In the genomic region with DNA sequence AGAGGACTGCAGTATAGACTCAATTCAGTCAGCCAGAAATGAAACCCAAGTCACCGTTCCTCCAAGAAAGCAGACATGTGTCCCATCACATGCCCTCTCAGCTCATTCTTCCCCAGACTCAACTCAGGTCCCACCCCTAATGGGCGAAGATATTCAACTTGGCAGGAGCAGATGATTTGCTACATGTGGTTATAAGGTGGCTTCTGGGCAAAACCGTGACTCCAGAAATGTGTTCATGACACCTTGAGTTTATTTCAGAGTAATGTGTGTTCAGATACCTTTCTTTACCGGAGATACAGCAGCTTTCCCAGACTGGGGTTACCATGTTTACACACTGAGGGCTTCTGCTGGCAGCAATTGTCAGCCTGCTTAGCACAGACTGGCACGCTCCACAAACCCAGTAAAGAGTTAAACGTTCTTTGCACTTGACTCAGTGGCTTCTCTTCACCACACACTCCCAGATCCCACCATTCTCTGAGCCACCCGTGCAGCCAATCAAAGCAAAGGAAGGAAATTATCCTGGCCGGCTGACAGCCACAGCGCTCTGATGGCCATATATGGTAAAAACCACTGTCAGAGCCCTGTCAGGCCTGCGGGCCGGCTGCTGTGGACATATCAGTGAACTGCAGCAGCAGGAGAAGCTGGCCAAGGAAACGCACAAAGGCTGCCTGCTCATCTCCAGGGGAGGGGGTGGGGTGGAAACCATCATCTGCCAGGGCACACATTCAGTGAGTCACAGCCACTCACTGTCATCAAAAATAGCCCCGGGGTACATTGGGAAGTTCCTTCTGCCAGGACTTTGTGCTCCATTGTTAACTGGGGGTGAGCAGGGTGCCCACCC, we compare ENCODE assay signal across 8 cellular contexts. TPM values are rescaled to one million over a fixed set of nuclear protein-coding genes. Genes with fewer than 3 reads are reported as not detected.
DNase-seq lines count a peak whose midpoint lies in the region; ATAC-seq, FAIRE-seq and TF ChIP-seq lines count a peak whose summit lies in the region.

No MANE protein-coding gene starts in this region.

- H3K4me1 ChIP-seq in foreskin keratinocyte (peaks cover 44% of the 10 kb centered on the region), neuron (ENCODE audit: insufficient read depth, low read length) (peaks cover 41% of the 10 kb centered on the region), subcutaneous abdominal adipose tissue (ENCODE audit: control insufficient read depth in 5 of 5, insufficient read depth in 5 of 5, low read length in 5 of 5) (peaks cover 31 to 63% (median 59%) of the 10 kb centered on the region in 5 donors)

- H3K4me3 ChIP-seq in MG63 (peak overlapping the region; percentile 24), neuron (ENCODE audit: low read length) (peak overlapping the region; percentile 24), subcutaneous abdominal adipose tissue (ENCODE audit: low read depth in 1 of 5, low read length in 5 of 5) (peak overlapping the region; percentile 51 to 67 (median 58))

- no peak overlapping the region for H2AFZ ChIP-seq in neuron (ENCODE audit: low read depth, low read length)

- 0 out of 2 replicates have a peak, but pooled peaks have one; percentile 18 for TF ChIP-seq POLR2A in H54 (IDR thresholded peaks at IDR 0.05; ENCODE audit: low read depth, low read length)

- peak overlapping the region; percentile 43 to 97 (median 63) for H3K9ac ChIP-seq in subcutaneous abdominal adipose tissue (ENCODE audit: low read length in 5 of 5)

- DNase-seq in ELR (ENCODE audit: low read depth) (peak; percentile 100), H54 (ENCODE audit: insufficient read length, low spot score) (peak; percentile 55), MG63 (peak; percentile 99), SIG-M5 (lab: John Stamatoyannopoulos, UW) (peak; percentile 56), foreskin keratinocyte (peak; percentile 98 to 99)
- DNase-seq in activated gamma-delta T cell treated with anti-CD3 and anti-CD28 coated beads, Interleukin-2, amount 50 U/mL, for 16 hours (ENCODE audit: low read depth): peak; percentile 39

- H3K9me3 ChIP-seq in MG63 (no peaks in the 10 kb centered on the region), neuron (ENCODE audit: low read length) (peaks cover 2% of the 10 kb centered on the region), subcutaneous abdominal adipose tissue (ENCODE audit: control insufficient read depth in 5 of 5, low read length in 5 of 5) (no peaks in the 10 kb centered on the region)

- H3K27ac ChIP-seq in foreskin keratinocyte (peak overlapping the region; percentile 70), subcutaneous abdominal adipose tissue (ENCODE audit: low read depth, low read length) (peak overlapping the region; percentile 99)

- ATAC-seq in foreskin keratinocyte: peak; percentile 81

- FAIRE-seq in H54 (lab: Jason Lieb, UNC): peak; percentile 70

- peak; percentile 56 for TF ChIP-seq CTCF in foreskin keratinocyte (conservative IDR thresholded peaks at IDR 0.05)

- H3K27me3 ChIP-seq in MG63 (no peaks in the 10 kb centered on the region), foreskin keratinocyte (no peaks in the 10 kb centered on the region), neuron (ENCODE audit: insufficient read depth, low read length) (no peaks in the 10 kb centered on the region), subcutaneous abdominal adipose tissue (ENCODE audit: control insufficient read depth in 5 of 5, insufficient read depth in 4 of 5, low read length in 5 of 5) (no peaks in the 10 kb centered on the region)

- H3K36me3 ChIP-seq in MG63: peaks cover 62% of the 10 kb centered on the region
- peaks cover 10% of the 10 kb centered on the region for H3K36me3 ChIP-seq in neuron (ENCODE audit: insufficient read depth, low read length)
- peaks cover 0 to 10% (median 4%) of the 10 kb centered on the region in 5 donors for H3K36me3 ChIP-seq in subcutaneous abdominal adipose tissue (ENCODE audit: control insufficient read depth in 5 of 5, insufficient read depth in 5 of 5, low read length in 5 of 5)

RNA-seq across cellular contexts. Expression of a gene that starts 39.9 kb away (rescaled TPM):
- total RNA-seq in MG63 (2014; rRNA removed; shearing (Covaris generic); ENCODE audit: low replicate concordance): 228 and 229 TPM in 2 replicates
- total RNA-seq in foreskin keratinocyte: 150 and 182 TPM in 2 replicates
- polyA plus RNA-seq in foreskin keratinocyte: 54.3 and 72.1 TPM in 2 replicates

RNA-seq across cellular contexts. Expression of a gene that starts 57.7 kb away (rescaled TPM):
- total RNA-seq in MG63 (2014; rRNA removed; shearing (Covaris generic); ENCODE audit: low replicate concordance): 0.39 and 2.5 TPM in 2 replicates
- total RNA-seq in foreskin keratinocyte: 0.25 and 0.34 TPM in 2 replicates
- 0.47 and 0.52 TPM in 2 replicates for polyA plus RNA-seq in foreskin keratinocyte

Comparison
In these comparisons a context has a peak if more than half of its experiments do, and no peak if none do; other contexts are left out.
1. Peak in every context shown above with its lines: DNase-seq, ATAC-seq, H3K4me3 ChIP-seq and H3K27ac ChIP-seq.
2. DNase-seq: peak in every context shown above with its lines; median percentile 100 in ELR; 99 in MG63; 98 in foreskin keratinocyte; 56 in SIG-M5; 55 in H54; 39 in activated gamma-delta T cell treated with anti-CD3 and anti-CD28 coated beads, Interleukin-2, amount 50 U/mL, for 16 hours.